ENCODE assay signal across 1 cellular context in genomic region chr14:89651805-89652204, GRCh38.
TF ChIP-seq lines count a peak whose summit lies in the region.

No MANE protein-coding gene starts in this region.

TF ChIP-seq in GM12878, 131 proteins besides CTCF, POLR2A, EP300 and RAD21 (continued from another document):
- TF ChIP-seq ZNF592 (IDR thresholded peaks at IDR 0.05), result no peak
- TF ChIP-seq CHD1 (IDR thresholded peaks at IDR 0.05; ENCODE audit: low read depth, low read length), result no peak
- no peak for TF ChIP-seq STAT3 (IDR thresholded peaks at IDR 0.05; ENCODE audit: low read depth, low read length)
- no peak for TF ChIP-seq CREM (IDR thresholded peaks at IDR 0.05; ENCODE audit: low read depth)
- no peak for TF ChIP-seq POU2F2 (IDR thresholded peaks at IDR 0.05; ENCODE audit: borderline replicate concordance, low read depth, low read length)
